8 cellular contexts compared by ENCODE assay signal in genomic region chr7:128938524-128939074, GRCh38. TPM values are rescaled to one million over a fixed set of nuclear protein-coding genes. Genes with fewer than 3 reads are reported as not detected.
DNase-seq lines count a peak whose midpoint lies in the region; ATAC-seq and TF ChIP-seq lines count a peak whose summit lies in the region.

No MANE protein-coding gene starts in this region.

- H2AFZ ChIP-seq in hepatocyte, result peak overlapping the region; percentile 71

- no peaks in the 10 kb centered on the region for H3K27me3 ChIP-seq in Caco-2 (replicated peaks; ENCODE audit: control insufficient read depth, insufficient read depth, low read length)
- H3K27me3 ChIP-seq in hepatocyte, result peaks cover 41% of the 10 kb centered on the region

- intact Hi-C loops in Caco-2 (cut with micrococcal nuclease; ENCODE audit: unreplicated experiment), result no loop called here

- peak overlapping the region; percentile 68 for H3K4me3 Mint-ChIP-seq in Caco-2 (ENCODE audit: unreplicated experiment)
- H3K4me3 Mint-ChIP-seq in activated naive CD4-positive, alpha-beta T cell treated with anti-CD3 and anti-CD28 coated beads, Interleukin-2, amount 50 U/mL, for 24 hours, result peak overlapping the region; percentile 80

- H3K4me1 ChIP-seq in Caco-2, result peaks cover 8% of the 10 kb centered on the region
- peaks cover 4% of the 10 kb centered on the region for H3K4me1 ChIP-seq in hepatocyte (ENCODE audit: insufficient read depth)

- no peaks in the 10 kb centered on the region for H3K36me3 ChIP-seq in Caco-2 (ENCODE audit: control insufficient read depth, insufficient read depth, low read length)
- H3K36me3 ChIP-seq in hepatocyte (replicated peaks; ENCODE audit: insufficient read depth, low read depth), result no peaks in the 10 kb centered on the region

- H3K9me3 Mint-ChIP-seq in Caco-2 (ENCODE audit: unreplicated experiment), result no peaks in the 10 kb centered on the region
- no peaks in the 10 kb centered on the region for H3K9me3 Mint-ChIP-seq in activated naive CD4-positive, alpha-beta T cell treated with anti-CD3 and anti-CD28 coated beads, Interleukin-2, amount 50 U/mL, for 24 hours

- no peaks in the 10 kb centered on the region for H3K79me2 ChIP-seq in hepatocyte

- DNase-seq in Caco-2 (no peak), hepatocyte (ENCODE audit: low spot score) (no peak), NOMO-1 (lab: John Stamatoyannopoulos, UW; ENCODE audit: unreplicated experiment in 2 of 2) (no peak)

- no TSS peak for BruUV-seq in Caco-2 (replicated peaks; lab: Mats Ljungman, UMichigan)

- peaks cover 8% of the 10 kb centered on the region for H3K27me3 Mint-ChIP-seq in Caco-2 (ENCODE audit: insufficient read depth, unreplicated experiment)
- H3K27me3 Mint-ChIP-seq in activated naive CD4-positive, alpha-beta T cell treated with anti-CD3 and anti-CD28 coated beads, Interleukin-2, amount 50 U/mL, for 24 hours, result peaks cover 13% of the 10 kb centered on the region

- CTCF ChIA-PET in Caco-2 (lab: Charles Lee), result no interaction called here

- no peak overlapping the region for H3K27ac Mint-ChIP-seq in Caco-2 (ENCODE audit: unreplicated experiment)
- no peak overlapping the region for H3K27ac Mint-ChIP-seq in activated naive CD4-positive, alpha-beta T cell treated with anti-CD3 and anti-CD28 coated beads, Interleukin-2, amount 50 U/mL, for 24 hours

- POLR2A ChIA-PET in Caco-2 (lab: Charles Lee), result no interaction called here

- TF ChIP-seq CTCF in Caco-2 (IDR thresholded peaks at IDR 0.05; ENCODE audit: insufficient read depth in 1 of 2, low read depth in 1 of 2, low read length in 1 of 2, severe bottlenecking in 1 of 2, unreplicated experiment in 1 of 2) (no peak), hepatocyte (IDR thresholded peaks at IDR 0.05; ENCODE audit: poor library complexity) (no peak)

- H3K4me2 ChIP-seq in hepatocyte, result peak overlapping the region; percentile 99

- no peaks in the 10 kb centered on the region for H4K20me1 ChIP-seq in hepatocyte (ENCODE audit: insufficient read depth, poor library complexity, severe bottlenecking)

- H3K4me1 Mint-ChIP-seq in Caco-2 (ENCODE audit: low read depth, unreplicated experiment), result peaks cover 14% of the 10 kb centered on the region
- H3K4me1 Mint-ChIP-seq in activated naive CD4-positive, alpha-beta T cell treated with anti-CD3 and anti-CD28 coated beads, Interleukin-2, amount 50 U/mL, for 24 hours, result peaks cover 13% of the 10 kb centered on the region

- no peak overlapping the region for H3K27ac ChIP-seq in hepatocyte
- H3K27ac ChIP-seq in skin epidermis, result peak overlapping the region in 20 of 21 experiments; percentile 20 to 90 (median 82)

- ATAC-seq in HG03196 (IDR thresholded peaks at IDR 0.05; ENCODE audit: unreplicated experiment) (peak; percentile 13), GM21367 (IDR thresholded peaks at IDR 0.05; ENCODE audit: unreplicated experiment) (no peak), HG03342 (IDR thresholded peaks at IDR 0.05; ENCODE audit: unreplicated experiment) (no peak)

- WGBS in hepatocyte (ENCODE audit: low lambda C conversion rate, missing lambda C conversion rate), result 9% methylated on average over 21 of the region's 31 CpGs

- H3K9me3 ChIP-seq in Caco-2 (no peaks in the 10 kb centered on the region), hepatocyte (ENCODE audit: low read depth) (no peaks in the 10 kb centered on the region)

- H3K36me3 Mint-ChIP-seq in Caco-2 (ENCODE audit: insufficient read depth, unreplicated experiment), result peaks cover 6% of the 10 kb centered on the region
- H3K36me3 Mint-ChIP-seq in activated naive CD4-positive, alpha-beta T cell treated with anti-CD3 and anti-CD28 coated beads, Interleukin-2, amount 50 U/mL, for 24 hours, result no peaks in the 10 kb centered on the region

- no peaks in the 10 kb centered on the region for H3K9me2 ChIP-seq in hepatocyte (replicated peaks; ENCODE audit: insufficient read depth)

- peak overlapping the region; percentile 47 for H3K4me3 ChIP-seq in Caco-2 (ENCODE audit: low read depth, low read length)
- peak overlapping the region; percentile 49 for H3K4me3 ChIP-seq in hepatocyte
- H3K4me3 ChIP-seq in skin epidermis, result peak overlapping the region; percentile 50 to 72 (median 65)

RNA-seq across cellular contexts. Expression of gene IRF5, which starts 0.9 kb away (rescaled TPM):
- total RNA-seq in Caco-2 (2022) (1.2 and 1.8 TPM in 2 replicates), hepatocyte (0.44 and 0.73 TPM in 2 replicates)
- 0.55 TPM in 1 of 2 replicates, not detected in the other for polyA plus RNA-seq in hepatocyte

RNA-seq across cellular contexts. Expression of gene KCP, which starts 28.1 kb away (rescaled TPM):
- total RNA-seq in Caco-2 (2022) (0.23 and 0.50 TPM in 2 replicates), hepatocyte (0.20 and 0.40 TPM in 2 replicates)
- 2.4 and 3.3 TPM in 2 replicates for polyA plus RNA-seq in hepatocyte
